Comparison of ENCODE assay signal across 22 cellular contexts in genomic region chr5:133497608-133498348, GRCh38.
"Had no signal": no experiment of that assay in that cellular context is flagged by ENCODE, and none has a peak within 500 bp of the region (broad histone marks: within the 10 kb centered on the region; RNA-seq: fewer than 3 reads in every experiment).

No MANE protein-coding gene starts in this region.

- H3K36me3 ChIP-seq: colonic mucosa, esophagus squamous epithelium, neutrophil, sigmoid colon, transverse colon, vagina had no signal

- DNase-seq: colonic mucosa; effector memory CD4-positive, alpha-beta T cell; esophagus squamous epithelium; foreskin melanocyte; hypothalamus; immature natural killer cell; natural killer cell; right cardiac atrium; sigmoid colon; stimulated activated CD4-positive, alpha-beta T cell treated with anti-CD3 and anti-CD28 coated beads, Interleukin-2, amount 100 ng/mL, for 24 hours; stimulated activated CD4-positive, alpha-beta T cell treated with anti-CD3 and anti-CD28 coated beads, Interleukin-4, amount 100 ng/mL, for 24 hours; stimulated activated naive CD8-positive, alpha-beta T cell treated with anti-CD3 and anti-CD28 coated beads, Interleukin-15, Interleukin-2, amounts not matched to agents 100 U/mL and 50 U/mL, for 24 hours; transverse colon had no signal

- H3K27ac Mint-ChIP-seq: dendritic cell treated with granulocyte-macrophage colony-stimulating factor and Interleukin-4, amounts not matched to agents 40 ng/mL and 50 ng/mL, for 4 days; immature natural killer cell; memory B cell; natural killer cell; progenitor cell of endocrine pancreas; stimulated activated effector memory CD8-positive, alpha-beta T cell treated with anti-CD3 and anti-CD28 coated beads, Interleukin-12 subunit alpha, Interleukin-12 subunit beta, amount 100 ng/mL, for 72 hours had no signal

- H3K79me2 ChIP-seq: parathyroid adenoma had no signal

- H3K9ac ChIP-seq: parathyroid adenoma had no signal

- H3K27ac ChIP-seq: colonic mucosa, esophagus squamous epithelium, neutrophil, parathyroid adenoma, sigmoid colon, transverse colon, vagina had no signal

- ATAC-seq: left lobe of liver; natural killer cell; right cardiac atrium; stimulated activated effector memory CD8-positive, alpha-beta T cell treated with anti-CD3 and anti-CD28 coated beads, Interleukin-12 subunit alpha, Interleukin-12 subunit beta, amount 100 ng/mL, for 72 hours; stimulated activated naive CD8-positive, alpha-beta T cell treated with anti-CD3 and anti-CD28 coated beads, Interleukin-15, Interleukin-2, amounts not matched to agents 100 U/mL and 50 U/mL, for 24 hours had no signal

- H3K9me3 Mint-ChIP-seq: dendritic cell treated with granulocyte-macrophage colony-stimulating factor and Interleukin-4, amounts not matched to agents 40 ng/mL and 50 ng/mL, for 4 days; natural killer cell; stimulated activated effector memory CD8-positive, alpha-beta T cell treated with anti-CD3 and anti-CD28 coated beads, Interleukin-12 subunit alpha, Interleukin-12 subunit beta, amount 100 ng/mL, for 72 hours had no signal

- H2AFZ ChIP-seq: parathyroid adenoma had no signal

- H3K4me1 ChIP-seq: colonic mucosa, esophagus squamous epithelium, parathyroid adenoma, sigmoid colon, vagina had no signal

- H3K4me1 Mint-ChIP-seq: immature natural killer cell; memory B cell; natural killer cell; stimulated activated effector memory CD8-positive, alpha-beta T cell treated with anti-CD3 and anti-CD28 coated beads, Interleukin-12 subunit alpha, Interleukin-12 subunit beta, amount 100 ng/mL, for 72 hours had no signal

- H3K4me3 Mint-ChIP-seq: dendritic cell treated with granulocyte-macrophage colony-stimulating factor and Interleukin-4, amounts not matched to agents 40 ng/mL and 50 ng/mL, for 4 days; immature natural killer cell; memory B cell; natural killer cell; stimulated activated effector memory CD8-positive, alpha-beta T cell treated with anti-CD3 and anti-CD28 coated beads, Interleukin-12 subunit alpha, Interleukin-12 subunit beta, amount 100 ng/mL, for 72 hours had no signal

- H3K36me3 Mint-ChIP-seq: immature natural killer cell; natural killer cell; stimulated activated effector memory CD8-positive, alpha-beta T cell treated with anti-CD3 and anti-CD28 coated beads, Interleukin-12 subunit alpha, Interleukin-12 subunit beta, amount 100 ng/mL, for 72 hours had no signal

- H3K27me3 ChIP-seq: colonic mucosa, esophagus squamous epithelium, sigmoid colon, transverse colon, vagina had no signal

- H3K4me3 ChIP-seq: colonic mucosa, esophagus squamous epithelium, lung, sigmoid colon, transverse colon, vagina had no signal

- H3K9me3 ChIP-seq: colonic mucosa, esophagus squamous epithelium, neutrophil, sigmoid colon, transverse colon, vagina had no signal
